ENCODE assay signal across 1 cellular context in genomic region chr3:71140477-71140876, GRCh38.
TF ChIP-seq lines count a peak whose summit lies in the region.

No MANE protein-coding gene starts in this region.

TF ChIP-seq in GM23338, 12 proteins besides CTCF, POLR2A, EP300 and RAD21 (continued from another document):
- TF ChIP-seq ZNF462 (CRISPR knock-in tag; IDR thresholded peaks at IDR 0.05) (no peak), POLR2AphosphoS5 (IDR thresholded peaks at IDR 0.05; ENCODE audit: low read depth) (no peak), EZH2phosphoT487 (IDR thresholded peaks at IDR 0.05; ENCODE audit: unreplicated experiment) (no peak), JUNB (IDR thresholded peaks at IDR 0.05; ENCODE audit: unreplicated experiment) (no peak), ZNF114 (CRISPR knock-in tag; IDR thresholded peaks at IDR 0.05) (no peak), NANOG (IDR thresholded peaks at IDR 0.05; ENCODE audit: borderline replicate concordance) (no peak), ZNF331 (CRISPR knock-in tag; IDR thresholded peaks at IDR 0.05; ENCODE audit: low read depth) (no peak), CREB1 (CRISPR knock-in tag; IDR thresholded peaks at IDR 0.05; ENCODE audit: low read depth) (no peak), STAT1 (IDR thresholded peaks at IDR 0.05; ENCODE audit: unreplicated experiment) (no peak)
TF ChIP-seq in GM23338: peak in this region for 0.
